ENCODE assay signal across 1 cellular context in genomic region chr12:7844131-7844530, GRCh38.
TF ChIP-seq lines count a peak whose summit lies in the region.

No MANE protein-coding gene starts in this region.

TF ChIP-seq in WTC11, 78 proteins besides CTCF, POLR2A, EP300 and RAD21 (continued from another document):
- TF ChIP-seq, protein P1, sequence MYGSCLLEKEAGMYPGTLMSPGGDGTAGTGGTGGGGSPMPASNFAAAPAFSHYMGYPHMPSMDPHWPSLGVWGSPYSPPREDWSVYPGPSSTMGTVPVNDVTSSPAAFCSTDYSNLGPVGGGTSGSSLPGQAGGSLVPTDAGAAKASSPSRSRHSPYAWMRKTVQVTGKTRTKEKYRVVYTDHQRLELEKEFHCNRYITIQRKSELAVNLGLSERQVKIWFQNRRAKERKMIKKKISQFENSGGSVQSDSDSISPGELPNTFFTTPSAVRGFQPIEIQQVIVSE (CRISPR knock-in tag; IDR thresholded peaks at IDR 0.05; ENCODE audit: borderline replicate concordance) = no peak
- TF ChIP-seq ELF4 (CRISPR knock-in tag; IDR thresholded peaks at IDR 0.05; ENCODE audit: low read depth) (no peak), CREB1 (CRISPR knock-in tag; IDR thresholded peaks at IDR 0.05) (no peak), ZNF423 (CRISPR knock-in tag; IDR thresholded peaks at IDR 0.05) (no peak), PRDM15 (CRISPR knock-in tag; IDR thresholded peaks at IDR 0.05) (no peak), ZSCAN18 (CRISPR knock-in tag; IDR thresholded peaks at IDR 0.05) (no peak)
